9 cellular contexts compared by ENCODE assay signal in genomic region chr13:26721251-26721939, GRCh38. TPM values are rescaled to one million over a fixed set of nuclear protein-coding genes. Genes with fewer than 3 reads are reported as not detected.
DNase-seq lines count a peak whose midpoint lies in the region; ATAC-seq and TF ChIP-seq lines count a peak whose summit lies in the region.
"Had no signal": no experiment of that assay in that cellular context is flagged by ENCODE, and none has a peak within 500 bp of the region (broad histone marks: within the 10 kb centered on the region; RNA-seq: fewer than 3 reads in every experiment).

No MANE protein-coding gene starts in this region.

- H3K9me3 ChIP-seq in mucosa of descending colon = no peaks in the 10 kb centered on the region

- H3K27ac Mint-ChIP-seq in HFFc6 = no peak overlapping the region

- H3K4me3 ChIP-seq in GM08714 (ENCODE audit: low read length) (peak overlapping the region; percentile 22; the same call in 1 of the 2 replicates), mucosa of descending colon (no peak overlapping the region)

- peak; percentile 72 for DNase-seq in NCI-H1092 treated with DMSO at 0.1 percent for 48 hours (lab: John Stamatoyannopoulos, UW)
- DNase-seq in activated T-cell treated with anti-CD3 and anti-CD28 coated beads for 24 hours (ENCODE audit: low read depth) = peak; percentile 10
- peak; percentile 6 to 57 (median 35) for DNase-seq in mucosa of descending colon
- no peak for DNase-seq in HFFc6
- DNase-seq in NCI-H2171 treated with DMSO at 0.1 percent for 48 hours (lab: John Stamatoyannopoulos, UW) = no peak

- no peaks in the 10 kb centered on the region for H3K36me3 Mint-ChIP-seq in HFFc6 (ENCODE audit: low read depth)

- ATAC-seq in mucosa of descending colon (peak; percentile 74), GM19455 (IDR thresholded peaks at IDR 0.05; ENCODE audit: unreplicated experiment) (no peak), HG03025 (IDR thresholded peaks at IDR 0.05; ENCODE audit: low FRiP score, unreplicated experiment) (no peak)

- no peak for TF ChIP-seq CTCF in mucosa of descending colon (IDR thresholded peaks at IDR 0.05)
- no peak for TF ChIP-seq CTCF in HFFc6 (IDR thresholded peaks at IDR 0.05)

- H3K4me1 Mint-ChIP-seq in HFFc6 (ENCODE audit: low read depth) = no peaks in the 10 kb centered on the region

- no peaks in the 10 kb centered on the region for H3K4me1 ChIP-seq in mucosa of descending colon (ENCODE audit: low read depth)

- H3K9me3 Mint-ChIP-seq in HFFc6 = no peaks in the 10 kb centered on the region

- no peak overlapping the region for H3K4me3 Mint-ChIP-seq in HFFc6

- H3K36me3 ChIP-seq in mucosa of descending colon (ENCODE audit: low read depth) = no peaks in the 10 kb centered on the region

- intact Hi-C loops in mucosa of descending colon (cut with DNase I, micrococcal nuclease) = no loop called here

- H3K27me3 Mint-ChIP-seq in HFFc6 (ENCODE audit: insufficient read depth) = peaks cover 18% of the 10 kb centered on the region

RNA-seq across cellular contexts. Expression of gene GPR12, which starts 39.2 kb away (rescaled TPM):
- total RNA-seq in mucosa of descending colon = not detected
- total RNA-seq in HFFc6 (2021; fragmentation: NEBNext Ultra II Directional; extraction: Animal tissue kit (Norgen Biotek cat#: 25700)) = not detected
- total RNA-seq: liver had no signal

Comparison
In these comparisons a context has a peak if more than half of its experiments do, and no peak if none do; other contexts are left out.
1. DNase-seq: peak in NCI-H1092 treated with DMSO at 0.1 percent for 48 hours (single experiment), activated T-cell treated with anti-CD3 and anti-CD28 coated beads for 24 hours (single experiment) and mucosa of descending colon (3 of 3); none in HFFc6 (single experiment) and NCI-H2171 treated with DMSO at 0.1 percent for 48 hours (single experiment).